Comparison of ENCODE assay signal across 8 cellular contexts in genomic region chr11:65855927-65856363, GRCh38. TPM values are rescaled to one million over a fixed set of nuclear protein-coding genes. Genes with fewer than 3 reads are reported as not detected.
A peak's percentile ranks its signal among the peaks of the same experiment; 100 is the strongest.
DNase-seq lines count a peak whose midpoint lies in the region; ATAC-seq, FAIRE-seq and TF ChIP-seq lines count a peak whose summit lies in the region.

No MANE protein-coding gene starts in this region.

- peak overlapping the region; percentile 93 for H3K27ac ChIP-seq in Panc1 (ENCODE audit: low read length)
- no peak overlapping the region for H3K27ac ChIP-seq in endothelial cell of umbilical vein (ENCODE audit: insufficient read depth, low read depth, low read length)

- peak overlapping the region; percentile 83 for H3K9ac ChIP-seq in endothelial cell of umbilical vein (replicated peaks; ENCODE audit: extremely low read depth, insufficient read depth, low read length)

- peak overlapping the region; percentile 90 for H3K4me2 ChIP-seq in endothelial cell of umbilical vein (ENCODE audit: insufficient read depth, low read length)

- H3K4me3 ChIP-seq in GM08714 (ENCODE audit: low read length) (peak overlapping the region; percentile 86), Panc1 (ENCODE audit: low read depth in 2 of 2, low read length in 2 of 2) (peak overlapping the region; percentile 94 to 99), endothelial cell of umbilical vein (replicated peaks in 1 of 3; ENCODE audit: insufficient read depth in 1 of 3, low read depth in 1 of 3, low read length in 3 of 3) (peak overlapping the region in 2 of 3 experiments; percentile 85)

- BruUV-seq in Panc1 (replicated peaks; lab: Mats Ljungman, UMichigan) (no TSS peak), endothelial cell of umbilical vein (replicated peaks; lab: Mats Ljungman, UMichigan) (no TSS peak)

- H3K27ac Mint-ChIP-seq in progenitor cell of endocrine pancreas, result peak overlapping the region; percentile 95

- H2AFZ ChIP-seq in endothelial cell of umbilical vein (ENCODE audit: low read depth, low read length), result no peak overlapping the region

- dilution Hi-C loops in endothelial cell of umbilical vein (cut with MboI; ENCODE audit: extremely low pct_ligation_motif_present, low sequenced_read_pairs), result no loop called here

- peak overlapping the region; percentile 89 for H3K4me3 Mint-ChIP-seq in progenitor cell of endocrine pancreas (ENCODE audit: low read depth)

- TF ChIP-seq CTCF in Panc1 (IDR thresholded peaks at IDR 0.05), result no peak
- no peak for TF ChIP-seq CTCF in endothelial cell of umbilical vein (IDR thresholded peaks at IDR 0.05; ENCODE audit: extremely low read depth in 1 of 2, insufficient read depth in 1 of 2, low read depth in 1 of 2, low read length in 2 of 2)
- TF ChIP-seq CTCF in progenitor cell of endocrine pancreas (IDR thresholded peaks at IDR 0.05; ENCODE audit: unreplicated experiment), result no peak

- H3K9me1 ChIP-seq in endothelial cell of umbilical vein (replicated peaks; ENCODE audit: control insufficient read depth, extremely low read depth, insufficient read depth, low read length), result no peaks in the 10 kb centered on the region

- CTCF ChIA-PET in Panc1 (lab: Charles Lee) (no interaction called here), endothelial cell of umbilical vein (lab: Charles Lee) (no interaction called here)

- H3K4me1 Mint-ChIP-seq in progenitor cell of endocrine pancreas (ENCODE audit: low read depth), result peaks cover 23% of the 10 kb centered on the region

- H3K36me3 ChIP-seq in Panc1 (ENCODE audit: control insufficient read depth, insufficient read depth, low read length), result peaks cover 29% of the 10 kb centered on the region
- peaks cover 36 to 44% of the 10 kb centered on the region in 2 experiments for H3K36me3 ChIP-seq in endothelial cell of umbilical vein (ENCODE audit: control insufficient read depth in 2 of 2, extremely low read depth in 1 of 2, insufficient read depth in 2 of 2, low read length in 2 of 2)

- intact Hi-C loops in Panc1 (cut with micrococcal nuclease; ENCODE audit: unreplicated experiment) (loop anchor here (10.0 kb wide), 1 partner anchor 301 kb away; the partner anchor contains the start of gene LTBP3), endothelial cell of umbilical vein (cut with micrococcal nuclease) (no loop called here)

- H3K27me3 ChIP-seq in Panc1 (ENCODE audit: control insufficient read depth, insufficient read depth, low read length), result no peaks in the 10 kb centered on the region
- H3K27me3 ChIP-seq in endothelial cell of umbilical vein (ENCODE audit: control insufficient read depth in 2 of 2, insufficient read depth in 2 of 2, low read length in 2 of 2), result no peaks in the 10 kb centered on the region

- H3K4me1 ChIP-seq in Panc1 (ENCODE audit: control insufficient read depth, insufficient read depth, low read length) (peaks cover 38% of the 10 kb centered on the region), endothelial cell of umbilical vein (ENCODE audit: control insufficient read depth, extremely low read depth, insufficient read depth, low read length) (peaks cover 29% of the 10 kb centered on the region)

- H3K9me3 Mint-ChIP-seq in progenitor cell of endocrine pancreas (ENCODE audit: low read depth), result no peaks in the 10 kb centered on the region

- H3K36me3 Mint-ChIP-seq in progenitor cell of endocrine pancreas (ENCODE audit: insufficient read depth), result peaks cover 31% of the 10 kb centered on the region

- DNase-seq in Panc1 (ENCODE audit: low read depth, low spot score), result no peak
- no peak for DNase-seq in endothelial cell of umbilical vein (ENCODE audit: low read depth, low spot score)
- no peak for DNase-seq in progenitor cell of endocrine pancreas (ENCODE audit: low spot score, unreplicated experiment)
- DNase-seq in LoVo (ENCODE audit: low spot score), result no peak
- DNase-seq in NCI-H82 (lab: John Stamatoyannopoulos, UW), result no peak
- DNase-seq in GM03348 (ENCODE audit: low spot score), result no peak
- no peak for DNase-seq in DMS114 treated with DMSO at 0.1 percent for 48 hours (lab: John Stamatoyannopoulos, UW; ENCODE audit: unreplicated experiment)

- H3K9me3 ChIP-seq in Panc1 (ENCODE audit: control insufficient read depth, insufficient read depth, low read depth, low read length) (no peaks in the 10 kb centered on the region), endothelial cell of umbilical vein (replicated peaks; ENCODE audit: control insufficient read depth, insufficient read depth, low read length) (no peaks in the 10 kb centered on the region)

- POLR2A ChIA-PET in Panc1 (lab: Charles Lee) (no interaction called here), endothelial cell of umbilical vein (lab: Charles Lee) (no interaction called here)

- H3K79me2 ChIP-seq in endothelial cell of umbilical vein (ENCODE audit: control insufficient read depth, insufficient read depth, low read length), result peaks cover 52% of the 10 kb centered on the region

- FAIRE-seq in endothelial cell of umbilical vein (lab: Jason Lieb, UNC), result peak; percentile 62

- H3K27me3 Mint-ChIP-seq in progenitor cell of endocrine pancreas, result no peaks in the 10 kb centered on the region

- in situ Hi-C loops in Panc1 (cut with HindIII; ENCODE audit: low pct_unique_long_range_greater_than_20kb, low sequenced_read_pairs), result no loop called here

- H4K20me1 ChIP-seq in endothelial cell of umbilical vein (replicated peaks; ENCODE audit: control insufficient read depth, extremely low read depth, insufficient read depth, low read length), result peaks cover 9% of the 10 kb centered on the region

- no peak for ATAC-seq in Panc1

- no peak for TF ChIP-seq POLR2A in endothelial cell of umbilical vein (IDR thresholded peaks at IDR 0.05; ENCODE audit: low read depth, low read length)

RNA-seq across cellular contexts. Expression of gene CFL1, which starts 2.0 kb away (rescaled TPM):
- total RNA-seq in Panc1 (2021; ENCODE audit: unreplicated experiment) (1,911 TPM), endothelial cell of umbilical vein (1,783 and 1,844 TPM in 2 replicates), progenitor cell of endocrine pancreas (864 and 890 TPM in 2 replicates)
- 2,777 TPM for polyA plus RNA-seq in Panc1 (2012; ENCODE audit: insufficient read length)
- polyA plus RNA-seq in endothelial cell of umbilical vein, result 2,403 and 2,689 TPM in 2 replicates
- polyA plus RNA-seq in endothelial cell of umbilical vein (2011; cell fraction: cytosol; rRNA removed), result 2,884 and 3,285 TPM in 2 replicates
- 927 and 1,270 TPM in 2 replicates for polyA plus RNA-seq in endothelial cell of umbilical vein (2011; cell fraction: nucleus; rRNA removed)
- 1,817 and 1,850 TPM in 2 replicates for polyA plus RNA-seq in endothelial cell of umbilical vein (2012)
- 1,737 and 1,829 TPM in 2 replicates for polyA minus RNA-seq in endothelial cell of umbilical vein
- polyA minus RNA-seq in endothelial cell of umbilical vein (2011; cell fraction: cytosol; rRNA and poly(A)+ RNA removed), result 662 TPM
- polyA minus RNA-seq in endothelial cell of umbilical vein (2011; cell fraction: nucleus; rRNA and poly(A)+ RNA removed), result 250 and 287 TPM in 2 replicates

RNA-seq across cellular contexts. Expression of gene MUS81, which starts 4.3 kb away (rescaled TPM):
- total RNA-seq in Panc1 (2021; ENCODE audit: unreplicated experiment), result 140 TPM
- 132 TPM for polyA plus RNA-seq in Panc1 (2012; ENCODE audit: insufficient read length)
- total RNA-seq in endothelial cell of umbilical vein, result 68.4 and 76.9 TPM in 2 replicates
- 57.9 and 64.5 TPM in 2 replicates for polyA plus RNA-seq in endothelial cell of umbilical vein
- polyA plus RNA-seq in endothelial cell of umbilical vein (2011; cell fraction: cytosol; rRNA removed), result 26.7 and 34.0 TPM in 2 replicates
- polyA plus RNA-seq in endothelial cell of umbilical vein (2011; cell fraction: nucleus; rRNA removed), result 262 and 327 TPM in 2 replicates
- 54.5 and 57.8 TPM in 2 replicates for polyA plus RNA-seq in endothelial cell of umbilical vein (2012)
- 37.4 and 54.2 TPM in 2 replicates for polyA minus RNA-seq in endothelial cell of umbilical vein
- polyA minus RNA-seq in endothelial cell of umbilical vein (2011; cell fraction: cytosol; rRNA and poly(A)+ RNA removed), result 31.4 TPM
- polyA minus RNA-seq in endothelial cell of umbilical vein (2011; cell fraction: nucleus; rRNA and poly(A)+ RNA removed), result 46.3 and 80.5 TPM in 2 replicates
- 55.5 and 60.5 TPM in 2 replicates for total RNA-seq in progenitor cell of endocrine pancreas

RNA-seq across cellular contexts. Expression of gene EFEMP2, which starts 16.7 kb away (rescaled TPM):
- 23.7 TPM for total RNA-seq in Panc1 (2021; ENCODE audit: unreplicated experiment)
- polyA plus RNA-seq in Panc1 (2012; ENCODE audit: insufficient read length), result 44.8 TPM
- total RNA-seq in endothelial cell of umbilical vein, result 76.5 and 81.7 TPM in 2 replicates
- polyA plus RNA-seq in endothelial cell of umbilical vein, result 207 and 259 TPM in 2 replicates
- 88.3 and 121 TPM in 2 replicates for polyA plus RNA-seq in endothelial cell of umbilical vein (2011; cell fraction: cytosol; rRNA removed)
- 185 and 210 TPM in 2 replicates for polyA plus RNA-seq in endothelial cell of umbilical vein (2011; cell fraction: nucleus; rRNA removed)
- 43.3 and 91.5 TPM in 2 replicates for polyA plus RNA-seq in endothelial cell of umbilical vein (2012)
- 56.8 and 65.1 TPM in 2 replicates for polyA minus RNA-seq in endothelial cell of umbilical vein
- polyA minus RNA-seq in endothelial cell of umbilical vein (2011; cell fraction: cytosol; rRNA and poly(A)+ RNA removed), result not detected
- polyA minus RNA-seq in endothelial cell of umbilical vein (2011; cell fraction: nucleus; rRNA and poly(A)+ RNA removed), result 29.8 and 52.5 TPM in 2 replicates
- 84.9 and 90.5 TPM in 2 replicates for total RNA-seq in progenitor cell of endocrine pancreas

RNA-seq across cellular contexts. Expression of gene SNX32, which starts 22.2 kb away (rescaled TPM):
- total RNA-seq in Panc1 (2021; ENCODE audit: unreplicated experiment) (not detected), endothelial cell of umbilical vein (1.0 TPM in 1 of 2 replicates, not detected in the other), progenitor cell of endocrine pancreas (3.6 and 4.6 TPM in 2 replicates)
- polyA plus RNA-seq in Panc1 (2012; ENCODE audit: insufficient read length), result 0.47 TPM
- 0.19 and 0.29 TPM in 2 replicates for polyA plus RNA-seq in endothelial cell of umbilical vein
- 0.05 and 0.13 TPM in 2 replicates for polyA plus RNA-seq in endothelial cell of umbilical vein (2011; cell fraction: cytosol; rRNA removed)
- 1.3 and 1.9 TPM in 2 replicates for polyA plus RNA-seq in endothelial cell of umbilical vein (2011; cell fraction: nucleus; rRNA removed)
- 1.6 and 2.5 TPM in 2 replicates for polyA plus RNA-seq in endothelial cell of umbilical vein (2012)
- polyA minus RNA-seq in endothelial cell of umbilical vein, result 0.17 and 0.66 TPM in 2 replicates
- polyA minus RNA-seq in endothelial cell of umbilical vein (2011; cell fraction: cytosol; rRNA and poly(A)+ RNA removed), result not detected
- 0.14 and 0.67 TPM in 2 replicates for polyA minus RNA-seq in endothelial cell of umbilical vein (2011; cell fraction: nucleus; rRNA and poly(A)+ RNA removed)

RNA-seq across cellular contexts. Expression of gene CTSW, which starts 23.7 kb away (rescaled TPM):
- total RNA-seq in Panc1 (2021; ENCODE audit: unreplicated experiment) (not detected), endothelial cell of umbilical vein (not detected in 2 replicates), progenitor cell of endocrine pancreas (not detected in 2 replicates)
- polyA plus RNA-seq in Panc1 (2012; ENCODE audit: insufficient read length), result not detected
- not detected in 2 replicates for polyA plus RNA-seq in endothelial cell of umbilical vein
- 0.04 and 0.05 TPM in 2 replicates for polyA plus RNA-seq in endothelial cell of umbilical vein (2011; cell fraction: cytosol; rRNA removed)
- polyA plus RNA-seq in endothelial cell of umbilical vein (2011; cell fraction: nucleus; rRNA removed), result 0.16 TPM in 1 of 2 replicates, not detected in the other
- 0.16 and 0.50 TPM in 2 replicates for polyA plus RNA-seq in endothelial cell of umbilical vein (2012)
- polyA minus RNA-seq in endothelial cell of umbilical vein, result not detected in 2 replicates
- not detected for polyA minus RNA-seq in endothelial cell of umbilical vein (2011; cell fraction: cytosol; rRNA and poly(A)+ RNA removed)
- polyA minus RNA-seq in endothelial cell of umbilical vein (2011; cell fraction: nucleus; rRNA and poly(A)+ RNA removed), result not detected in 2 replicates
